13 cellular contexts compared by ENCODE assay signal in genomic region chr1:108610073-108610472, GRCh38. TPM values are rescaled to one million over a fixed set of nuclear protein-coding genes. Genes with fewer than 3 reads are reported as not detected.
DNase-seq lines count a peak whose midpoint lies in the region; ATAC-seq, FAIRE-seq and TF ChIP-seq lines count a peak whose summit lies in the region.
"Had no signal": no experiment of that assay in that cellular context is flagged by ENCODE, and none has a peak within 500 bp of the region (broad histone marks: within the 10 kb centered on the region; RNA-seq: fewer than 3 reads in every experiment).

No MANE protein-coding gene starts in this region.

- H3K36me3 Mint-ChIP-seq in WTC11 = peaks cover 18% of the 10 kb centered on the region

- POLR2A ChIA-PET in WTC11 (lab: Charles Lee) = no interaction called here

- no peak for TF ChIP-seq CTCF in WTC11 (IDR thresholded peaks at IDR 0.05)
- TF ChIP-seq CTCF in ascending aorta (IDR thresholded peaks at IDR 0.05) = no peak
- no peak for TF ChIP-seq CTCF in kidney (IDR thresholded peaks at IDR 0.05; ENCODE audit: borderline replicate concordance, extremely low read depth, insufficient read depth)

- ATAC-seq in WTC11 (no peak), HG03432 (IDR thresholded peaks at IDR 0.05; ENCODE audit: unreplicated experiment) (no peak)
- ATAC-seq: stimulated activated naive B cell treated with anti-CD40 and anti-IgM and Interleukin-4, amounts not matched to agents 10 μg/mL and 1 μg/mL and 100 μg/mL, for 72 hours had no signal

- H3K27me3 ChIP-seq in ascending aorta = no peaks in the 10 kb centered on the region

- no peaks in the 10 kb centered on the region for H3K9me3 ChIP-seq in ascending aorta
- no peaks in the 10 kb centered on the region for H3K9me3 ChIP-seq in kidney (ENCODE audit: control insufficient read depth in 1 of 2, low read length in 2 of 2)

- FAIRE-seq in frontal cortex (lab: Jason Lieb, UNC) (no peak), kidney (lab: Jason Lieb, UNC) (no peak)

- peak overlapping the region; percentile 11; the same call in 1 of the 2 replicates for H3K27ac Mint-ChIP-seq in WTC11
- H3K27ac Mint-ChIP-seq: activated CD4-positive, alpha-beta T cell treated with anti-CD3 and anti-CD28 coated beads, Interleukin-2, amount 10 ng/mL, durations not matched to agents 7 days and 5 days had no signal

- H3K27ac ChIP-seq in ascending aorta = no peak overlapping the region
- no peak overlapping the region for H3K27ac ChIP-seq in kidney (ENCODE audit: low read depth in 2 of 2, low read length in 2 of 2)

- peak; percentile 95 for DNase-seq in DMS153 (lab: John Stamatoyannopoulos, UW)
- peak; percentile 86 for DNase-seq in NCI-H2029 (lab: John Stamatoyannopoulos, UW)
- DNase-seq in WTC11 (ENCODE audit: low spot score) = no peak
- DNase-seq in kidney glomerular epithelial cell (lab: John Stamatoyannopoulos, UW) = peak; percentile 41
- no peak for DNase-seq in frontal cortex (ENCODE audit: low spot score in 2 of 2)
- DNase-seq in ascending aorta (ENCODE audit: low spot score in 2 of 2) = no peak
- no peak for DNase-seq in kidney
- DNase-seq: activated CD4-positive, alpha-beta T cell treated with anti-CD3 and anti-CD28 coated beads, Interleukin-2, amount 10 ng/mL, durations not matched to agents 7 days and 5 days; activated effector memory CD4-positive, alpha-beta T cell treated with Interleukin-2 at 50 U/mL for 16 hours; NK-92 treated with Interleukin-12 subunit alpha and Interleukin-12 subunit beta, amount 100 ng/mL, for 24 hours; stimulated activated naive B cell treated with anti-CD40 and anti-IgM and Interleukin-4, amounts not matched to agents 10 μg/mL and 1 μg/mL and 100 μg/mL, for 72 hours; SW 1271 had no signal

- CTCF ChIA-PET in WTC11 (lab: Charles Lee) = no interaction called here

- no peak overlapping the region for H3K4me3 Mint-ChIP-seq in WTC11
- H3K4me3 Mint-ChIP-seq: activated CD4-positive, alpha-beta T cell treated with anti-CD3 and anti-CD28 coated beads, Interleukin-2, amount 10 ng/mL, durations not matched to agents 7 days and 5 days; stimulated activated naive B cell treated with anti-CD40 and anti-IgM and Interleukin-4, amounts not matched to agents 10 μg/mL and 1 μg/mL and 100 μg/mL, for 72 hours had no signal

- intact Hi-C loops in ascending aorta (cut with DNase I) (no loop called here), kidney (cut with DNase I) (no loop called here)

- H3K9ac ChIP-seq in kidney (ENCODE audit: low read length in 2 of 2) = no peak overlapping the region

- no peaks in the 10 kb centered on the region; the same call in 1 of the 2 replicates for H3K4me1 Mint-ChIP-seq in WTC11
- H3K4me1 Mint-ChIP-seq: activated CD4-positive, alpha-beta T cell treated with anti-CD3 and anti-CD28 coated beads, Interleukin-2, amount 10 ng/mL, durations not matched to agents 7 days and 5 days had no signal

- H3K9me3 Mint-ChIP-seq in WTC11 = no peaks in the 10 kb centered on the region
- H3K9me3 Mint-ChIP-seq: activated CD4-positive, alpha-beta T cell treated with anti-CD3 and anti-CD28 coated beads, Interleukin-2, amount 10 ng/mL, durations not matched to agents 7 days and 5 days; stimulated activated naive B cell treated with anti-CD40 and anti-IgM and Interleukin-4, amounts not matched to agents 10 μg/mL and 1 μg/mL and 100 μg/mL, for 72 hours had no signal

- no peak overlapping the region for H3K4me3 ChIP-seq in ascending aorta
- H3K4me3 ChIP-seq in kidney (ENCODE audit: low read length in 2 of 2) = no peak overlapping the region

- H3K36me3 ChIP-seq in ascending aorta = peaks cover 9 to 11% of the 10 kb centered on the region in 2 donors
- no peaks in the 10 kb centered on the region for H3K36me3 ChIP-seq in kidney (ENCODE audit: control insufficient read depth in 1 of 2, insufficient read depth in 2 of 2, low read length in 2 of 2)

- H3K4me1 ChIP-seq in ascending aorta (no peaks in the 10 kb centered on the region), kidney (ENCODE audit: control insufficient read depth in 1 of 2, insufficient read depth in 1 of 2, low read depth in 1 of 2, low read length in 2 of 2) (no peaks in the 10 kb centered on the region)

- no peaks in the 10 kb centered on the region for H3K27me3 Mint-ChIP-seq in WTC11 (ENCODE audit: low read depth)
- H3K27me3 Mint-ChIP-seq: activated CD4-positive, alpha-beta T cell treated with anti-CD3 and anti-CD28 coated beads, Interleukin-2, amount 10 ng/mL, durations not matched to agents 7 days and 5 days; stimulated activated naive B cell treated with anti-CD40 and anti-IgM and Interleukin-4, amounts not matched to agents 10 μg/mL and 1 μg/mL and 100 μg/mL, for 72 hours had no signal

TF ChIP-seq in WTC11, 78 proteins besides CTCF, POLR2A, EP300 and RAD21:
- no peak for TF ChIP-seq SMAD4 (CRISPR knock-in tag; IDR thresholded peaks at IDR 0.05)
- no peak for TF ChIP-seq TCF7 (CRISPR knock-in tag; IDR thresholded peaks at IDR 0.05; ENCODE audit: low read depth)
- TF ChIP-seq PRDM15 (CRISPR knock-in tag; IDR thresholded peaks at IDR 0.05) = no peak
- TF ChIP-seq JAZF1 (CRISPR knock-in tag; IDR thresholded peaks at IDR 0.05) = no peak
- TF ChIP-seq ATF3 (CRISPR knock-in tag; conservative IDR thresholded peaks at IDR 0.05) = no peak
- no peak for TF ChIP-seq TP53 (CRISPR knock-in tag; IDR thresholded peaks at IDR 0.05)
- no peak for TF ChIP-seq NR1H2 (CRISPR knock-in tag; IDR thresholded peaks at IDR 0.05)
- TF ChIP-seq ESRRA (CRISPR knock-in tag; IDR thresholded peaks at IDR 0.05; ENCODE audit: borderline replicate concordance) = no peak
- no peak for TF ChIP-seq SMAD3 (CRISPR knock-in tag; IDR thresholded peaks at IDR 0.05; ENCODE audit: borderline replicate concordance)
- no peak for TF ChIP-seq MAX (CRISPR knock-in tag; IDR thresholded peaks at IDR 0.05)

RNA-seq across cellular contexts. Expression of gene EEIG2, which starts 50.2 kb away (rescaled TPM):
- total RNA-seq in WTC11 (2021) = 43.1 to 65.7 TPM (median 45.0 TPM) in 3 replicates
- total RNA-seq in frontal cortex = 56.7 TPM
- 9.6 TPM for total RNA-seq in ascending aorta
- 8.3 TPM for total RNA-seq in kidney
- polyA plus RNA-seq in kidney (ENCODE audit: insufficient read depth, low read depth, low replicate concordance) = 1.7 TPM

RNA-seq across cellular contexts. Expression of gene HENMT1, which starts 50.8 kb away (rescaled TPM):
- total RNA-seq in WTC11 (2021) = 4.6 to 5.3 TPM (median 4.7 TPM) in 3 replicates
- 35.5 TPM for total RNA-seq in frontal cortex
- not detected for total RNA-seq in ascending aorta
- 5.2 TPM for total RNA-seq in kidney
- 3.1 TPM for polyA plus RNA-seq in kidney (ENCODE audit: insufficient read depth, low read depth, low replicate concordance)

Comparison
In these comparisons a context has a peak if more than half of its experiments do, and no peak if none do; other contexts are left out.
1. DNase-seq: peak in DMS153 (single experiment), NCI-H2029 (single experiment) and kidney glomerular epithelial cell (single experiment); none in WTC11 (single experiment), frontal cortex (0 of 2), ascending aorta (0 of 2) and kidney (single experiment).